Comparison of ENCODE assay signal across 8 cellular contexts in genomic region chr9:12784461-12785250, GRCh38. TPM values are rescaled to one million over a fixed set of nuclear protein-coding genes. Genes with fewer than 3 reads are reported as not detected.
DNase-seq lines count a peak whose midpoint lies in the region; ATAC-seq and TF ChIP-seq lines count a peak whose summit lies in the region.
"Had no signal": no experiment of that assay in that cellular context is flagged by ENCODE, and none has a peak within 500 bp of the region (broad histone marks: within the 10 kb centered on the region; RNA-seq: fewer than 3 reads in every experiment).

No MANE protein-coding gene starts in this region.

- H3K4me3 ChIP-seq in gastrocnemius medialis: no peak overlapping the region
- no peak overlapping the region for H3K4me3 ChIP-seq in CD8-positive, alpha-beta T cell (ENCODE audit: low read depth, low read length)

- no peak overlapping the region for H3K27ac Mint-ChIP-seq in CD8-positive, alpha-beta T cell

- H3K27me3 Mint-ChIP-seq in CD8-positive, alpha-beta T cell (ENCODE audit: low read depth): no peaks in the 10 kb centered on the region

- in situ Hi-C loops in gastrocnemius medialis (cut with MboI; ENCODE audit: low sequenced_read_pairs in 4 of 4): no loop called here

- H3K27ac ChIP-seq in gastrocnemius medialis: peak overlapping the region in 3 of 4 donors; percentile 40 to 65 (median 48)
- no peak overlapping the region for H3K27ac ChIP-seq in CD8-positive, alpha-beta T cell (ENCODE audit: low read depth, low read length)

- intact Hi-C loops in gastrocnemius medialis (cut with DNase I; ENCODE audit: low total_unique reads): no loop called here
- intact Hi-C loops in CD8-positive, alpha-beta T cell (cut with DNase I, micrococcal nuclease): no loop called here

- no peak for TF ChIP-seq POLR2A in gastrocnemius medialis (IDR thresholded peaks at IDR 0.05)

- no peaks in the 10 kb centered on the region for H3K36me3 ChIP-seq in gastrocnemius medialis
- H3K36me3 ChIP-seq in CD8-positive, alpha-beta T cell (ENCODE audit: insufficient read depth, low read length): no peaks in the 10 kb centered on the region

- TF ChIP-seq CTCF in gastrocnemius medialis (IDR thresholded peaks at IDR 0.05 in 4 of 5, conservative IDR thresholded peaks at IDR 0.05 in 1 of 5): no peak
- no peak for TF ChIP-seq CTCF in CD8-positive, alpha-beta T cell (IDR thresholded peaks at IDR 0.05)

- no peak overlapping the region for H3K4me3 Mint-ChIP-seq in CD8-positive, alpha-beta T cell
- H3K4me3 Mint-ChIP-seq: neural crest cell had no signal

- H3K4me1 Mint-ChIP-seq in CD8-positive, alpha-beta T cell (ENCODE audit: low read depth): no peaks in the 10 kb centered on the region
- H3K4me1 Mint-ChIP-seq: neural crest cell had no signal

- peaks cover 0 to 6% of the 10 kb centered on the region in 2 donors for H3K4me1 ChIP-seq in gastrocnemius medialis
- H3K4me1 ChIP-seq in CD8-positive, alpha-beta T cell (ENCODE audit: insufficient read depth, low read length): no peaks in the 10 kb centered on the region

- H3K9me3 ChIP-seq in gastrocnemius medialis: peaks cover 0 to 6% (median 0%) of the 10 kb centered on the region in 3 donors
- no peaks in the 10 kb centered on the region for H3K9me3 ChIP-seq in CD8-positive, alpha-beta T cell (ENCODE audit: low read length)

- POLR2A ChIA-PET in CD8-positive, alpha-beta T cell (lab: Charles Lee): no interaction called here

- DNase-seq in NCI-H2029 (lab: John Stamatoyannopoulos, UW): peak; percentile 72
- DNase-seq in gastrocnemius medialis: peak in 1 of 2 donors; percentile 30
- no peak for DNase-seq in GM19238 (ENCODE audit: insufficient read length, low spot score)
- no peak for DNase-seq in activated T-cell treated with anti-CD3 and anti-CD28 coated beads, Interleukin-2, amount 50 U/mL, for 48 hours
- no peak for DNase-seq in CD8-positive, alpha-beta T cell

- H3K9me3 Mint-ChIP-seq in CD8-positive, alpha-beta T cell: peaks cover 12% of the 10 kb centered on the region
- H3K9me3 Mint-ChIP-seq: neural crest cell had no signal

- CTCF ChIA-PET in CD8-positive, alpha-beta T cell (lab: Charles Lee): no interaction called here

- ATAC-seq in GM21619 (IDR thresholded peaks at IDR 0.05; ENCODE audit: unreplicated experiment) (peak; percentile 72), esophagus mucosa (peak; percentile 98), gastrocnemius medialis (no peak)
- ATAC-seq in CD8-positive, alpha-beta T cell: no peak

- H3K27me3 ChIP-seq in gastrocnemius medialis: no peaks in the 10 kb centered on the region
- no peaks in the 10 kb centered on the region for H3K27me3 ChIP-seq in CD8-positive, alpha-beta T cell (ENCODE audit: insufficient read depth, low read length)

- H3K36me3 Mint-ChIP-seq in CD8-positive, alpha-beta T cell: no peaks in the 10 kb centered on the region

RNA-seq across cellular contexts. Expression of gene LURAP1L, which starts 9.8 kb away (rescaled TPM):
- total RNA-seq in esophagus mucosa (2.6 TPM), gastrocnemius medialis (1 to 10 TPM in 3 of 4 donors, under 1 TPM in 1; 0.75 to 2.3 (median 2.0) TPM)
- not detected for total RNA-seq in CD8-positive, alpha-beta T cell

Comparison
In these comparisons a context has a peak if more than half of its experiments do, and no peak if none do; other contexts are left out.
1. ATAC-seq: peak in GM21619 (single experiment) and esophagus mucosa (single experiment); none in gastrocnemius medialis (0 of 2) and CD8-positive, alpha-beta T cell (single experiment).